21 cellular contexts compared by ENCODE assay signal in the genomic region with DNA sequence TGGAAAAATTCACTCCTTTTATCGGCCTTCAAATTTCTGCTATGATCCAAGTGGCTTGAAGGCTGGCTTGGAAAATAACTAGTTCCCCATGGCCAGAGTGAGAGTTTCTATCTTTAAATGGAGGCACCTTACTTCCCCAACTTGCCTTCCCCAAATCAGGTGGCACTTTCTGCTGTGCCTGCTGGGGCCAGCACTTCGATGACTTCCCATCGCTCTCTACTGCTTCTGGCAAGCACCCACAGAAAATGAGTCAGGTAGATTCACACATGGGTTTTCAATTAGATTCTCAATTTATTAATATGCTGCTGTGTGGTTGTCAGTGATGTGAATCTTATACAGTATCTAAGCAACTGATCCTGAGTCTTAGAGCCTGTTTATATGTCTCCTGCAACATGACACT.
DNase-seq lines count a peak whose midpoint lies in the region; ATAC-seq and TF ChIP-seq lines count a peak whose summit lies in the region.
"Had no signal": no experiment of that assay in that cellular context is flagged by ENCODE, and none has a peak within 500 bp of the region (broad histone marks: within the 10 kb centered on the region; RNA-seq: fewer than 3 reads in every experiment).

No MANE protein-coding gene starts in this region.

- no peaks in the 10 kb centered on the region for H3K27me3 ChIP-seq in prostate gland (replicated peaks; ENCODE audit: insufficient read depth)
- H3K27me3 ChIP-seq: BE2C, BLaER1 had no signal

- DNase-seq in M059J (ENCODE audit: low read depth) (peak; percentile 3), pons (ENCODE audit: low spot score) (peak; percentile 3), prostate gland (ENCODE audit: low spot score) (no peak), GM03348 (ENCODE audit: low spot score) (no peak)
- DNase-seq: 8988T; ACHN; BE2C; C1 segment of cervical spinal cord; CD4-positive, alpha-beta memory T cell; CD4-positive, CD25-positive, alpha-beta regulatory T cell; CD8-positive, alpha-beta memory T cell; COR-L47; DMS 273 treated with DMSO at 0.1 percent for 48 hours; DMS153; DMS53; DMS79; DND-41; EL; GDM1 had no signal

- H3K4me3 ChIP-seq in prostate gland = no peak overlapping the region
- H3K4me3 ChIP-seq: BLaER1 had no signal

- no peaks in the 10 kb centered on the region for H3K36me3 ChIP-seq in prostate gland
- H3K36me3 ChIP-seq: BE2C, BLaER1 had no signal

- no peak for ATAC-seq in HG02840 (IDR thresholded peaks at IDR 0.05; ENCODE audit: low FRiP score, unreplicated experiment)

- 95% methylated on average over 3 of the region's 3 CpGs for WGBS in prostate gland

- intact Hi-C loops in prostate gland (cut with DNase I) = no loop called here

- no peak for TF ChIP-seq CTCF in prostate gland (IDR thresholded peaks at IDR 0.05)

- H3K4me1 ChIP-seq in prostate gland (replicated peaks) = no peaks in the 10 kb centered on the region
- H3K4me1 ChIP-seq: BE2C, BLaER1 had no signal

- no peak overlapping the region for H3K27ac ChIP-seq in prostate gland
- H3K27ac ChIP-seq: BLaER1 had no signal

- H3K9me3 ChIP-seq in prostate gland = no peaks in the 10 kb centered on the region
- H3K9me3 ChIP-seq: BE2C, BLaER1 had no signal

- TF ChIP-seq POLR2A in prostate gland (IDR thresholded peaks at IDR 0.05) = no peak

Comparison
In these comparisons a context has a peak if more than half of its experiments do, and no peak if none do; other contexts are left out.
1. DNase-seq: peak in M059J (single experiment) and pons (single experiment); none in prostate gland (single experiment) and GM03348 (single experiment).